13 cellular contexts compared by ENCODE assay signal in genomic region chr5:67032921-67033664, GRCh38.
DNase-seq lines count a peak whose midpoint lies in the region; ATAC-seq and TF ChIP-seq lines count a peak whose summit lies in the region.
"Had no signal": no experiment of that assay in that cellular context is flagged by ENCODE, and none has a peak within 500 bp of the region (broad histone marks: within the 10 kb centered on the region; RNA-seq: fewer than 3 reads in every experiment).

No MANE protein-coding gene starts in this region.

- H2BK20ac ChIP-seq in H9 (ENCODE audit: low read depth, low read length, poor library complexity, severe bottlenecking) = no peak overlapping the region

- intact Hi-C loops in left ventricle myocardium inferior (cut with micrococcal nuclease) = no loop called here
- intact Hi-C loops in heart right ventricle (cut with DNase I) = no loop called here
- intact Hi-C loops in activated T-helper 1 cell treated with anti-CD3 and anti-CD28 coated beads, Interleukin-12 subunit alpha, Interleukin-12 subunit beta, Interleukin-2, Interleukin-4 antibody, amounts not matched to agents 30 ng/mL and 10 ng/mL and 1 ng/mL, durations not matched to agents 14 hours and 24 hours and 36 hours (cut with micrococcal nuclease) = loop anchor here (1.0 to 5.0 kb wide), 3 partner anchors 29 to 1106 kb away; partner anchors contain the start of gene ERBIN

- H3K18ac ChIP-seq in H9 (ENCODE audit: insufficient read length, low read depth, low read length) = no peak overlapping the region

- no peak overlapping the region for H2BK12ac ChIP-seq in H9 (ENCODE audit: insufficient read length, low read depth, low read length)

- H3K4ac ChIP-seq in H9 (ENCODE audit: low read depth, low read length) = no peak overlapping the region

- H3K14ac ChIP-seq in H9 (ENCODE audit: insufficient read depth, low read length) = no peak overlapping the region

- H3K4me3 Mint-ChIP-seq in activated T-helper 1 cell treated with anti-CD3 and anti-CD28 coated beads, Interleukin-12 subunit alpha, Interleukin-12 subunit beta, Interleukin-2, Interleukin-4 antibody, amounts not matched to agents 30 ng/mL and 10 ng/mL and 1 ng/mL, durations not matched to agents 14 hours and 24 hours and 36 hours = no peak overlapping the region
- H3K4me3 Mint-ChIP-seq in stimulated activated naive B cell treated with anti-CD40 and anti-IgM and Interleukin-4, amounts not matched to agents 10 μg/mL and 1 μg/mL and 100 μg/mL, for 72 hours = no peak overlapping the region
- H3K4me3 Mint-ChIP-seq in H9 = no peak overlapping the region
- H3K4me3 Mint-ChIP-seq: activated CD4-positive, alpha-beta memory T cell treated with anti-CD3 and anti-CD28 coated beads for 36 hours; effector memory CD8-positive, alpha-beta T cell had no signal

- no peak overlapping the region for H3K56ac ChIP-seq in H9 (ENCODE audit: insufficient read length, low read depth, low read length)

- H4K20me1 ChIP-seq in hepatocyte (ENCODE audit: insufficient read depth, poor library complexity, severe bottlenecking) = no peaks in the 10 kb centered on the region
- H4K20me1 ChIP-seq in H9 (ENCODE audit: control insufficient read depth, insufficient read depth, insufficient read length) = no peaks in the 10 kb centered on the region

- H3K27ac Mint-ChIP-seq in activated T-helper 1 cell treated with anti-CD3 and anti-CD28 coated beads, Interleukin-12 subunit alpha, Interleukin-12 subunit beta, Interleukin-2, Interleukin-4 antibody, amounts not matched to agents 30 ng/mL and 10 ng/mL and 1 ng/mL, durations not matched to agents 14 hours and 24 hours and 36 hours = peak overlapping the region; percentile 10
- H3K27ac Mint-ChIP-seq in stimulated activated naive B cell treated with anti-CD40 and anti-IgM and Interleukin-4, amounts not matched to agents 10 μg/mL and 1 μg/mL and 100 μg/mL, for 72 hours = no peak overlapping the region
- no peak overlapping the region for H3K27ac Mint-ChIP-seq in H9
- H3K27ac Mint-ChIP-seq: effector memory CD8-positive, alpha-beta T cell had no signal

- H3K4me3 ChIP-seq in left ventricle myocardium inferior = no peak overlapping the region
- no peak overlapping the region for H3K4me3 ChIP-seq in heart right ventricle
- no peak overlapping the region for H3K4me3 ChIP-seq in hepatocyte
- H3K4me3 ChIP-seq: adrenal gland had no signal

- H3K9me2 ChIP-seq in hepatocyte (replicated peaks; ENCODE audit: insufficient read depth) = no peaks in the 10 kb centered on the region

- H3K23ac ChIP-seq in H9 (ENCODE audit: insufficient read length, low read depth, low read length) = no peak overlapping the region

- no peak overlapping the region for H2BK15ac ChIP-seq in H9 (ENCODE audit: low read depth, low read length)

- no peak overlapping the region for H4K91ac ChIP-seq in H9 (ENCODE audit: insufficient read length, low read depth, low read length)

- H3K4me1 ChIP-seq in left ventricle myocardium inferior (peaks cover 93% of the 10 kb centered on the region), heart right ventricle (peaks cover 10 to 91% (median 80%) of the 10 kb centered on the region in 9 donors), hepatocyte (ENCODE audit: insufficient read depth) (peaks cover 29% of the 10 kb centered on the region), H9 (ENCODE audit: insufficient read depth, low read length) (peaks cover 4% of the 10 kb centered on the region; the same call in 1 of the 2 replicates)

- H3K27me3 Mint-ChIP-seq in activated T-helper 1 cell treated with anti-CD3 and anti-CD28 coated beads, Interleukin-12 subunit alpha, Interleukin-12 subunit beta, Interleukin-2, Interleukin-4 antibody, amounts not matched to agents 30 ng/mL and 10 ng/mL and 1 ng/mL, durations not matched to agents 14 hours and 24 hours and 36 hours (ENCODE audit: insufficient read depth) = no peaks in the 10 kb centered on the region
- no peaks in the 10 kb centered on the region for H3K27me3 Mint-ChIP-seq in stimulated activated naive B cell treated with anti-CD40 and anti-IgM and Interleukin-4, amounts not matched to agents 10 μg/mL and 1 μg/mL and 100 μg/mL, for 72 hours
- no peaks in the 10 kb centered on the region for H3K27me3 Mint-ChIP-seq in H9 (ENCODE audit: low read depth)
- H3K27me3 Mint-ChIP-seq: activated CD4-positive, alpha-beta memory T cell treated with anti-CD3 and anti-CD28 coated beads for 36 hours; effector memory CD8-positive, alpha-beta T cell had no signal

- no peaks in the 10 kb centered on the region for H3K36me3 ChIP-seq in left ventricle myocardium inferior
- no peaks in the 10 kb centered on the region for H3K36me3 ChIP-seq in heart right ventricle
- H3K36me3 ChIP-seq in hepatocyte (replicated peaks; ENCODE audit: insufficient read depth, low read depth) = no peaks in the 10 kb centered on the region
- H3K36me3 ChIP-seq: adrenal gland had no signal

- no peak overlapping the region for H4K8ac ChIP-seq in H9 (replicated peaks; ENCODE audit: insufficient read length, low read depth, low read length)

- H2AFZ ChIP-seq in hepatocyte = no peak overlapping the region
- H2AFZ ChIP-seq in H9 (ENCODE audit: low read length) = no peak overlapping the region

- DNase-seq in left ventricle myocardium inferior (no peak), heart right ventricle (no peak), hepatocyte (ENCODE audit: low spot score) (no peak), GM03348 (ENCODE audit: low spot score) (no peak), H9 (no peak)
- DNase-seq in activated T-helper 1 cell treated with anti-CD3 and anti-CD28 coated beads, Interleukin-12 subunit alpha, Interleukin-12 subunit beta, Interleukin-2, Interleukin-4 antibody, amounts not matched to agents 30 ng/mL and 10 ng/mL and 1 ng/mL, durations not matched to agents 14 hours and 24 hours and 36 hours (ENCODE audit: low spot score) = no peak
- DNase-seq in stimulated activated naive B cell treated with anti-CD40 and anti-IgM and Interleukin-4, amounts not matched to agents 10 μg/mL and 1 μg/mL and 100 μg/mL, for 72 hours = no peak
- DNase-seq: activated CD4-positive, alpha-beta memory T cell treated with anti-CD3 and anti-CD28 coated beads for 36 hours; adrenal gland; effector memory CD8-positive, alpha-beta T cell; NCI-H2029; SW 1271 had no signal

- H3K36me3 Mint-ChIP-seq in activated T-helper 1 cell treated with anti-CD3 and anti-CD28 coated beads, Interleukin-12 subunit alpha, Interleukin-12 subunit beta, Interleukin-2, Interleukin-4 antibody, amounts not matched to agents 30 ng/mL and 10 ng/mL and 1 ng/mL, durations not matched to agents 14 hours and 24 hours and 36 hours (ENCODE audit: low read depth) = peaks cover 14% of the 10 kb centered on the region
- H3K36me3 Mint-ChIP-seq in stimulated activated naive B cell treated with anti-CD40 and anti-IgM and Interleukin-4, amounts not matched to agents 10 μg/mL and 1 μg/mL and 100 μg/mL, for 72 hours = no peaks in the 10 kb centered on the region
- no peaks in the 10 kb centered on the region for H3K36me3 Mint-ChIP-seq in H9 (ENCODE audit: insufficient read depth in 1 of 3, low read depth in 3 of 3)

- H2BK5ac ChIP-seq in H9 (ENCODE audit: insufficient read length, low read length) = no peak overlapping the region

- no peaks in the 10 kb centered on the region for H3K79me1 ChIP-seq in H9 (ENCODE audit: insufficient read depth, low read depth, low read length, poor library complexity, severe bottlenecking)

- H3K9me3 Mint-ChIP-seq in activated T-helper 1 cell treated with anti-CD3 and anti-CD28 coated beads, Interleukin-12 subunit alpha, Interleukin-12 subunit beta, Interleukin-2, Interleukin-4 antibody, amounts not matched to agents 30 ng/mL and 10 ng/mL and 1 ng/mL, durations not matched to agents 14 hours and 24 hours and 36 hours = no peaks in the 10 kb centered on the region
- H3K9me3 Mint-ChIP-seq in stimulated activated naive B cell treated with anti-CD40 and anti-IgM and Interleukin-4, amounts not matched to agents 10 μg/mL and 1 μg/mL and 100 μg/mL, for 72 hours = no peaks in the 10 kb centered on the region
- H3K9me3 Mint-ChIP-seq in H9 = no peaks in the 10 kb centered on the region
- H3K9me3 Mint-ChIP-seq: activated CD4-positive, alpha-beta memory T cell treated with anti-CD3 and anti-CD28 coated beads for 36 hours; effector memory CD8-positive, alpha-beta T cell had no signal

- ATAC-seq in heart right ventricle = no peak
- ATAC-seq in stimulated activated naive B cell treated with anti-CD40 and anti-IgM and Interleukin-4, amounts not matched to agents 10 μg/mL and 1 μg/mL and 100 μg/mL, for 72 hours (replicated peaks) = peak; percentile 61 to 68
- no peak for ATAC-seq in GM18517 (IDR thresholded peaks at IDR 0.05; ENCODE audit: unreplicated experiment)
- ATAC-seq: effector memory CD8-positive, alpha-beta T cell had no signal

- peak overlapping the region; percentile 22 for H3K4me2 ChIP-seq in hepatocyte
- no peak overlapping the region for H3K4me2 ChIP-seq in H9 (ENCODE audit: insufficient read depth, insufficient read length, low read length)

- no peak overlapping the region for H4K5ac ChIP-seq in H9 (ENCODE audit: insufficient read length, low read depth, low read length)

- H3K27ac ChIP-seq in left ventricle myocardium inferior (replicated peaks) = peak overlapping the region; percentile 71
- H3K27ac ChIP-seq in heart right ventricle = peak overlapping the region in 4 of 10 donors; percentile 4 to 67 (median 52)
- H3K27ac ChIP-seq in hepatocyte = peak overlapping the region; percentile 58
- no peak overlapping the region for H3K27ac ChIP-seq in H9 (ENCODE audit: insufficient read length, low read depth, low read length)

- H3K9me3 ChIP-seq in left ventricle myocardium inferior (replicated peaks) (no peaks in the 10 kb centered on the region), heart right ventricle (no peaks in the 10 kb centered on the region), hepatocyte (ENCODE audit: low read depth) (no peaks in the 10 kb centered on the region), H9 (ENCODE audit: control insufficient read depth, low read depth, low read length) (no peaks in the 10 kb centered on the region)
- H3K9me3 ChIP-seq: adrenal gland had no signal

- H3K23me2 ChIP-seq in H9 (ENCODE audit: insufficient read length, low read depth, low read length, poor library complexity, severe bottlenecking) = no peaks in the 10 kb centered on the region

- no peak overlapping the region for H3T11ph ChIP-seq in H9 (ENCODE audit: low read length)

- peaks cover 68% of the 10 kb centered on the region for H3K79me2 ChIP-seq in hepatocyte
- peaks cover 2% of the 10 kb centered on the region; the same call in 1 of the 2 replicates for H3K79me2 ChIP-seq in H9 (ENCODE audit: insufficient read depth, low read length)

- 78% methylated on average over 2 of the region's 2 CpGs for whole genome bisulfite sequencing in heart right ventricle, 2 donors
- WGBS in hepatocyte (ENCODE audit: low lambda C conversion rate, missing lambda C conversion rate) = 80% methylated on average over 2 of the region's 2 CpGs
- WGBS in H9 (ENCODE audit: extremely low coverage, insufficient read length, low lambda C conversion rate) = no CpG with 5 or more reads among the region's 2 CpGs

- H3K9ac ChIP-seq in H9 (ENCODE audit: extremely low read depth, insufficient read length, low read length) = no peak overlapping the region

- H3K4me1 Mint-ChIP-seq in activated T-helper 1 cell treated with anti-CD3 and anti-CD28 coated beads, Interleukin-12 subunit alpha, Interleukin-12 subunit beta, Interleukin-2, Interleukin-4 antibody, amounts not matched to agents 30 ng/mL and 10 ng/mL and 1 ng/mL, durations not matched to agents 14 hours and 24 hours and 36 hours (ENCODE audit: low read depth) = peaks cover 76% of the 10 kb centered on the region
- peaks cover 15 to 37% of the 10 kb centered on the region in 2 donors for H3K4me1 Mint-ChIP-seq in stimulated activated naive B cell treated with anti-CD40 and anti-IgM and Interleukin-4, amounts not matched to agents 10 μg/mL and 1 μg/mL and 100 μg/mL, for 72 hours
- peaks cover 23 to 29% of the 10 kb centered on the region in 2 experiments for H3K4me1 Mint-ChIP-seq in H9

- H3K27me3 ChIP-seq in left ventricle myocardium inferior (ENCODE audit: low read depth) (no peaks in the 10 kb centered on the region), heart right ventricle (no peaks in the 10 kb centered on the region), hepatocyte (no peaks in the 10 kb centered on the region), H9 (ENCODE audit: insufficient read depth, low read length) (no peaks in the 10 kb centered on the region; the same call in 1 of the 2 replicates)
- H3K27me3 ChIP-seq: adrenal gland had no signal

- no peak overlapping the region for H2BK120ac ChIP-seq in H9 (ENCODE audit: low read depth, low read length, poor library complexity, severe bottlenecking)

- TF ChIP-seq CTCF in left ventricle myocardium inferior (IDR thresholded peaks at IDR 0.05; ENCODE audit: borderline replicate concordance) (no peak), heart right ventricle (IDR thresholded peaks at IDR 0.05) (no peak), hepatocyte (IDR thresholded peaks at IDR 0.05; ENCODE audit: poor library complexity) (no peak), H9 (conservative IDR thresholded peaks at IDR 0.05) (no peak)

- no peak overlapping the region for H2AK5ac ChIP-seq in H9 (ENCODE audit: insufficient read length, low read length)

Comparison
In these comparisons a context has a peak if more than half of its experiments do, and no peak if none do; other contexts are left out.
1. ATAC-seq: peak in stimulated activated naive B cell treated with anti-CD40 and anti-IgM and Interleukin-4, amounts not matched to agents 10 μg/mL and 1 μg/mL and 100 μg/mL, for 72 hours (2 of 2); none in heart right ventricle (0 of 8) and GM18517 (single experiment).